14 cellular contexts compared by ENCODE assay signal in the genomic region with DNA sequence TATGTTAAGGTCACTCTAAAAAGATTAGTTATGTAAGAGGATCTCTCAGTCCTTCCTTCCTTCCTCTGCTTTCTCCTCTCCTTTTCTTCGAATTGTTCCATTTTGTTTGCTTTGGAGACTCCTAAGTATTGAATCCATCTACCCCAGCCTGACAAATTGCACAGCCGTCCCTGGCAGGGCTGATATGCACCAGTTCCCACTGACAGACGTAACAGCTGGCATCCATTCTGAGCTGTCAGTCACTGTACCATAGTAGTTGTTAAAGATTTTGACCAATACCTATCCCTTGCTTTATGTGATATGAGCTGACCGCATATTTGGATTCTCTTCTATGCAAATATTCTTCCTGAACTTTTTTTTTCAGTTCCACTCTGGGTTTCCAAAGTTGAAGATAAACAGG.
DNase-seq lines count a peak whose midpoint lies in the region; TF ChIP-seq lines count a peak whose summit lies in the region.
"Had no signal": no experiment of that assay in that cellular context is flagged by ENCODE, and none has a peak within 500 bp of the region (broad histone marks: within the 10 kb centered on the region; RNA-seq: fewer than 3 reads in every experiment).

No MANE protein-coding gene starts in this region.

- TF ChIP-seq CTCF in WERI-Rb-1 (IDR thresholded peaks at IDR 0.05; ENCODE audit: low read depth, low read length) (no peak), progenitor cell of endocrine pancreas (IDR thresholded peaks at IDR 0.05; ENCODE audit: unreplicated experiment) (no peak), endodermal cell (conservative IDR thresholded peaks at IDR 0.05) (no peak)

- H3K4me3 Mint-ChIP-seq in progenitor cell of endocrine pancreas (ENCODE audit: low read depth) (no peak overlapping the region), endodermal cell (no peak overlapping the region)
- H3K4me3 Mint-ChIP-seq: CD4-positive, alpha-beta memory T cell had no signal

- no peaks in the 10 kb centered on the region for H3K27me3 ChIP-seq in SJCRH30
- H3K27me3 ChIP-seq in WERI-Rb-1 (ENCODE audit: insufficient read depth, low read depth, severe bottlenecking): no peaks in the 10 kb centered on the region
- no peaks in the 10 kb centered on the region for H3K27me3 ChIP-seq in endodermal cell (ENCODE audit: control insufficient read depth, insufficient read depth, low read length, poor library complexity, severe bottlenecking)

- WGBS in endodermal cell (ENCODE audit: insufficient coverage in 1 of 2, insufficient read length in 1 of 2), 2 experiments: 89 to 93% methylated on average over 3 to 4 of the region's 4 CpGs

- H3K36me3 ChIP-seq in SJCRH30 (no peaks in the 10 kb centered on the region), WERI-Rb-1 (no peaks in the 10 kb centered on the region), endodermal cell (ENCODE audit: control insufficient read depth, insufficient read depth, low read length) (no peaks in the 10 kb centered on the region)
- H3K36me3 ChIP-seq: BE2C, HAP-1 had no signal

- H3K27ac Mint-ChIP-seq in progenitor cell of endocrine pancreas (peak overlapping the region; percentile 19), endodermal cell (no peak overlapping the region)
- H3K27ac Mint-ChIP-seq: CD4-positive, alpha-beta memory T cell had no signal

- no peaks in the 10 kb centered on the region for H3K9me3 ChIP-seq in SJCRH30 (replicated peaks)
- no peaks in the 10 kb centered on the region for H3K9me3 ChIP-seq in WERI-Rb-1 (ENCODE audit: severe bottlenecking)
- no peaks in the 10 kb centered on the region for H3K9me3 ChIP-seq in endodermal cell (ENCODE audit: control insufficient read depth, low read length)
- H3K9me3 ChIP-seq: A549, BE2C, HAP-1 had no signal

- DNase-seq in SJCRH30 (peak; percentile 43 to 60), WERI-Rb-1 (peak; percentile 20), myocyte (ENCODE audit: low read depth) (peak; percentile 20), progenitor cell of endocrine pancreas (ENCODE audit: low spot score, unreplicated experiment) (no peak), NCI-H2107 treated with DMSO at 0.1 percent for 48 hours (lab: John Stamatoyannopoulos, UW; ENCODE audit: unreplicated experiment) (no peak), endodermal cell (no peak)
- DNase-seq in activated CD4-positive, CD25-positive, alpha-beta regulatory T cell treated with anti-CD3 and anti-CD28 coated beads, Interleukin-2, amount 50 U/mL, for 72 hours: no peak
- DNase-seq: BE2C; CD4-positive, alpha-beta memory T cell; DND-41; GDM1 had no signal

- H3K27me3 Mint-ChIP-seq in progenitor cell of endocrine pancreas (no peaks in the 10 kb centered on the region), endodermal cell (ENCODE audit: insufficient read depth) (no peaks in the 10 kb centered on the region)
- H3K27me3 Mint-ChIP-seq: CD4-positive, alpha-beta memory T cell had no signal

- H3K4me3 ChIP-seq in SJCRH30: no peak overlapping the region
- no peak overlapping the region for H3K4me3 ChIP-seq in WERI-Rb-1 (ENCODE audit: low read depth, low read length)
- no peak overlapping the region for H3K4me3 ChIP-seq in endodermal cell (ENCODE audit: low read length)
- H3K4me3 ChIP-seq: A549, HAP-1 had no signal

- H3K4me1 Mint-ChIP-seq in progenitor cell of endocrine pancreas (ENCODE audit: low read depth) (peaks cover 1% of the 10 kb centered on the region), endodermal cell (no peaks in the 10 kb centered on the region)
- H3K4me1 Mint-ChIP-seq: CD4-positive, alpha-beta memory T cell had no signal

- H3K9me3 Mint-ChIP-seq in progenitor cell of endocrine pancreas (ENCODE audit: low read depth) (no peaks in the 10 kb centered on the region), endodermal cell (no peaks in the 10 kb centered on the region)

- H3K27ac ChIP-seq in SJCRH30 (no peak overlapping the region), WERI-Rb-1 (no peak overlapping the region), endodermal cell (ENCODE audit: low read depth, low read length) (no peak overlapping the region)
- H3K27ac ChIP-seq: A549, C4-2B had no signal

- H3K36me3 Mint-ChIP-seq in progenitor cell of endocrine pancreas (ENCODE audit: insufficient read depth) (no peaks in the 10 kb centered on the region), endodermal cell (ENCODE audit: low read depth) (no peaks in the 10 kb centered on the region)
- H3K36me3 Mint-ChIP-seq: CD4-positive, alpha-beta memory T cell had no signal

- H3K4me1 ChIP-seq in SJCRH30 (peaks cover 9% of the 10 kb centered on the region), endodermal cell (ENCODE audit: control insufficient read depth, insufficient read depth, low read length) (no peaks in the 10 kb centered on the region)
- H3K4me1 ChIP-seq: A549, BE2C, HAP-1 had no signal

- no peak overlapping the region for H3K9ac ChIP-seq in endodermal cell (ENCODE audit: extremely low read depth, low read length, poor library complexity, severe bottlenecking)

Comparison
In these comparisons a context has a peak if more than half of its experiments do, and no peak if none do; other contexts are left out.
1. DNase-seq: peak in SJCRH30 (2 of 2), WERI-Rb-1 (single experiment) and myocyte (single experiment); none in progenitor cell of endocrine pancreas (single experiment), activated CD4-positive, CD25-positive, alpha-beta regulatory T cell treated with anti-CD3 and anti-CD28 coated beads, Interleukin-2, amount 50 U/mL, for 72 hours (single experiment), NCI-H2107 treated with DMSO at 0.1 percent for 48 hours (single experiment) and endodermal cell (single experiment).